20 cellular contexts compared by ENCODE assay signal in the genomic region with DNA sequence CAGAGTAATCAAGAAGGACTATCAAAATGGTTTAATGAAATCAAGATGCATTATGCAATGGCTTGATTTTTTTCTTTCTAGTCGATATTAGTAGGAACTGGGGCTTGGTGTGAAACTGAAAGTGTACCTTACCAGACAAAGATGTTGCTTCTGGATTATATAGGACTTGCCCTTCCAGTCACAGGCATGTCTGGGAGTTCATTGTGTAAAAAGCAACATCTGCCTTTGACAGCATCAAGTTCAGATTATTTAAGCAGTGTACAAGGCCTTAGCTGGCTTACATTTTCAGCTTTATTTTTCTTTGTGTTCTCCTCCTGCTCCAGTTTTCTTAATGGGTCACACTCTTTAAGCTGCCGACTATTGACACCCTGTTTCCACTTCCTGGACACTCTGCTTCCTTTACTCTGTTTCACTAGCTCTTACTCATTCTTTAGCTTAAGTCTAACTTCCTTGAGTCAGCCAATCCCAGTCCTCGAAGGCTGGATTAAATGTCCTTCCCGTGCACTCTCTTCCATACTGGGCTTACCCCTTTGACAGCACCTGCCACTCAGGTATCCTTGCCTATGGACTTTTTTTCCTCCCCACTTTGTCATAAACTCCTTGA. TPM values are rescaled to one million over a fixed set of nuclear protein-coding genes. Genes with fewer than 3 reads are reported as not detected.
"Had no signal": no experiment of that assay in that cellular context is flagged by ENCODE, and none has a peak within 500 bp of the region (broad histone marks: within the 10 kb centered on the region; RNA-seq: fewer than 3 reads in every experiment).

No MANE protein-coding gene starts in this region.

- H3K4me3 Mint-ChIP-seq: activated CD4-positive, alpha-beta memory T cell treated with anti-CD3 and anti-CD28 coated beads for 36 hours; activated naive CD8-positive, alpha-beta T cell; activated T-helper 1 cell treated with anti-CD3 and anti-CD28 coated beads, Interleukin-12 subunit alpha, Interleukin-12 subunit beta, Interleukin-2, Interleukin-4 antibody, amounts not matched to agents 30 ng/mL and 10 ng/mL and 1 ng/mL, durations not matched to agents 14 hours and 24 hours and 36 hours; brain; mesothelial cell of epicardium; stimulated activated naive B cell treated with anti-CD40 and anti-IgM and Interleukin-4, amounts not matched to agents 10 μg/mL and 1 μg/mL and 100 μg/mL, for 72 hours had no signal

- ATAC-seq: stimulated activated naive B cell treated with anti-CD40 and anti-IgM and Interleukin-4, amounts not matched to agents 10 μg/mL and 1 μg/mL and 100 μg/mL, for 72 hours had no signal

- H3K4me1 Mint-ChIP-seq: stimulated activated naive B cell treated with anti-CD40 and anti-IgM and Interleukin-4, amounts not matched to agents 10 μg/mL and 1 μg/mL and 100 μg/mL, for 72 hours had no signal

- H3K9me3 Mint-ChIP-seq: activated CD4-positive, alpha-beta memory T cell treated with anti-CD3 and anti-CD28 coated beads for 36 hours; mesothelial cell of epicardium had no signal

- DNase-seq: activated CD4-positive, alpha-beta memory T cell treated with anti-CD3 and anti-CD28 coated beads for 36 hours; activated T-cell treated with anti-CD3 and anti-CD28 coated beads for 4 hours; amygdala; caudate nucleus; foreskin melanocyte; glutamatergic neuron; hippocampal formation; islet precursor cell; sigmoid colon; spleen; stimulated activated CD4-positive, alpha-beta T cell treated with anti-CD3 and anti-CD28 coated beads, Interleukin-4, amount 100 ng/mL, for 4 hours; stimulated activated naive B cell treated with anti-CD40 and anti-IgM and Interleukin-4, amounts not matched to agents 10 μg/mL and 1 μg/mL and 100 μg/mL, for 72 hours; upper lobe of left lung had no signal

- H3K27ac Mint-ChIP-seq: activated CD4-positive, alpha-beta memory T cell treated with anti-CD3 and anti-CD28 coated beads for 36 hours; activated naive CD8-positive, alpha-beta T cell; activated T-helper 1 cell treated with anti-CD3 and anti-CD28 coated beads, Interleukin-12 subunit alpha, Interleukin-12 subunit beta, Interleukin-2, Interleukin-4 antibody, amounts not matched to agents 30 ng/mL and 10 ng/mL and 1 ng/mL, durations not matched to agents 14 hours and 24 hours and 36 hours; brain; mesothelial cell of epicardium; stimulated activated naive B cell treated with anti-CD40 and anti-IgM and Interleukin-4, amounts not matched to agents 10 μg/mL and 1 μg/mL and 100 μg/mL, for 72 hours had no signal

- H3K36me3 Mint-ChIP-seq: activated CD4-positive, alpha-beta memory T cell treated with anti-CD3 and anti-CD28 coated beads for 36 hours; activated naive CD8-positive, alpha-beta T cell; brain; mesothelial cell of epicardium; stimulated activated naive B cell treated with anti-CD40 and anti-IgM and Interleukin-4, amounts not matched to agents 10 μg/mL and 1 μg/mL and 100 μg/mL, for 72 hours had no signal

RNA-seq across cellular contexts. Expression of gene OLFM4, which starts 29.4 kb away (rescaled TPM):
- total RNA-seq: activated CD4-positive, alpha-beta memory T cell treated with anti-CD3 and anti-CD28 coated beads for 36 hours; activated T-helper 1 cell treated with anti-CD3 and anti-CD28 coated beads, Interleukin-12 subunit alpha, Interleukin-12 subunit beta, Interleukin-2, Interleukin-4 antibody, amounts not matched to agents 30 ng/mL and 10 ng/mL and 1 ng/mL, durations not matched to agents 14 hours and 24 hours and 36 hours; mesothelial cell of epicardium; osteocyte; pulmonary artery endothelial cell; T-helper 2 cell treated with Interferon-gamma antibody and Interleukin-4, amounts not matched to agents 100 ng/mL and 5 ng/mL, for 36 hours had no signal
